Comparison of ENCODE assay signal across 9 cellular contexts in genomic region chr6:42010185-42010872, GRCh38. TPM values are rescaled to one million over a fixed set of nuclear protein-coding genes. Genes with fewer than 3 reads are reported as not detected.
DNase-seq lines count a peak whose midpoint lies in the region; ATAC-seq and TF ChIP-seq lines count a peak whose summit lies in the region.
"Had no signal": no experiment of that assay in that cellular context is flagged by ENCODE, and none has a peak within 500 bp of the region (broad histone marks: within the 10 kb centered on the region; RNA-seq: fewer than 3 reads in every experiment).

No MANE protein-coding gene starts in this region.

- no peak overlapping the region for H3K4me3 ChIP-seq in mesenchymal stem cell (ENCODE audit: insufficient read depth in 1 of 2, low read depth in 1 of 2, low read length in 2 of 2)
- H3K4me3 ChIP-seq: thoracic aorta had no signal

- peak overlapping the region; percentile 88 for H3K27ac Mint-ChIP-seq in activated CD8-positive, alpha-beta memory T cell treated with anti-CD3 and anti-CD28 coated beads, Interleukin-2, amount 10 ng/mL, durations not matched to agents 7 days and 5 days

- peaks cover 2% of the 10 kb centered on the region for H3K79me1 ChIP-seq in mesenchymal stem cell (replicated peaks; ENCODE audit: low read length, poor library complexity, severe bottlenecking)

- TF ChIP-seq POLR2A in GM18526 (IDR thresholded peaks at IDR 0.05; ENCODE audit: extremely low read depth, insufficient read length), result peak; percentile 29

- peak overlapping the region; percentile 2 for H3K4me2 ChIP-seq in mesenchymal stem cell (ENCODE audit: low read length, poor library complexity, severe bottlenecking)

- H3K27me3 Mint-ChIP-seq in activated CD8-positive, alpha-beta memory T cell treated with anti-CD3 and anti-CD28 coated beads, Interleukin-2, amount 10 ng/mL, durations not matched to agents 7 days and 5 days, result no peaks in the 10 kb centered on the region

- H4K91ac ChIP-seq in mesenchymal stem cell (ENCODE audit: low read length), result no peak overlapping the region

- 55% methylated on average over 9 of the region's 11 CpGs for WGBS in mesenchymal stem cell

- peaks cover 70% of the 10 kb centered on the region for H3K4me1 Mint-ChIP-seq in activated CD8-positive, alpha-beta memory T cell treated with anti-CD3 and anti-CD28 coated beads, Interleukin-2, amount 10 ng/mL, durations not matched to agents 7 days and 5 days

- no peaks in the 10 kb centered on the region for H3K27me3 ChIP-seq in mesenchymal stem cell (ENCODE audit: control insufficient read depth in 1 of 2, insufficient read depth in 1 of 2, low read length in 2 of 2)

- H2BK15ac ChIP-seq in mesenchymal stem cell (ENCODE audit: low read depth, poor library complexity, severe bottlenecking), result no peak overlapping the region

- peaks cover 21% of the 10 kb centered on the region for H3K36me3 Mint-ChIP-seq in activated CD8-positive, alpha-beta memory T cell treated with anti-CD3 and anti-CD28 coated beads, Interleukin-2, amount 10 ng/mL, durations not matched to agents 7 days and 5 days

- no peak overlapping the region for H3K4ac ChIP-seq in mesenchymal stem cell (ENCODE audit: low read depth in 1 of 2, low read length in 2 of 2)

- H3K27ac ChIP-seq in mesenchymal stem cell (ENCODE audit: low read length, poor library complexity, severe bottlenecking), result peak overlapping the region; percentile 36
- H3K27ac ChIP-seq: thoracic aorta had no signal

- H3K9ac ChIP-seq in mesenchymal stem cell (ENCODE audit: low read length), result no peak overlapping the region

- H3K4me3 Mint-ChIP-seq in activated CD8-positive, alpha-beta memory T cell treated with anti-CD3 and anti-CD28 coated beads, Interleukin-2, amount 10 ng/mL, durations not matched to agents 7 days and 5 days, result peak overlapping the region; percentile 37

- CTCF ChIA-PET in activated CD8-positive, alpha-beta memory T cell treated with anti-CD3 and anti-CD28 coated beads, Interleukin-2, amount 10 ng/mL, durations not matched to agents 7 days and 5 days (lab: Charles Lee), result interaction anchor here (0.7 to 2.1 kb wide), 9 partner anchors 12 to 94 kb away, joined by 3 to 11 read pairs (median 5); no protein-coding TSS in a partner anchor

- H2BK5ac ChIP-seq in mesenchymal stem cell (ENCODE audit: low read depth, low read length, poor library complexity, severe bottlenecking), result no peak overlapping the region

- DNase-seq in M059J (ENCODE audit: low read depth) (peak; percentile 47), mesenchymal stem cell (peak; percentile 11), NCI-H446 treated with DMSO at 0.1 percent for 48 hours (lab: John Stamatoyannopoulos, UW) (no peak)
- DNase-seq in activated CD8-positive, alpha-beta memory T cell treated with anti-CD3 and anti-CD28 coated beads, Interleukin-2, amount 10 ng/mL, durations not matched to agents 7 days and 5 days, result peak; percentile 57

- H3K9me3 Mint-ChIP-seq in activated CD8-positive, alpha-beta memory T cell treated with anti-CD3 and anti-CD28 coated beads, Interleukin-2, amount 10 ng/mL, durations not matched to agents 7 days and 5 days (ENCODE audit: low read depth), result no peaks in the 10 kb centered on the region

- H2BK12ac ChIP-seq in mesenchymal stem cell (ENCODE audit: low read length in 2 of 2), result no peak overlapping the region

- no peaks in the 10 kb centered on the region for H3K9me3 ChIP-seq in mesenchymal stem cell (ENCODE audit: control insufficient read depth, low read length)
- H3K9me3 ChIP-seq: thoracic aorta had no signal

- ATAC-seq in activated CD8-positive, alpha-beta memory T cell treated with anti-CD3 and anti-CD28 coated beads, Interleukin-2, amount 10 ng/mL, durations not matched to agents 7 days and 5 days, result peak; percentile 76
- ATAC-seq in HG02571 (IDR thresholded peaks at IDR 0.05; ENCODE audit: unreplicated experiment) (no peak), HG02588 (IDR thresholded peaks at IDR 0.05; ENCODE audit: unreplicated experiment) (no peak), HG02840 (IDR thresholded peaks at IDR 0.05; ENCODE audit: low FRiP score, unreplicated experiment) (no peak)

- H3K23ac ChIP-seq in mesenchymal stem cell (ENCODE audit: low read length in 2 of 2), result no peak overlapping the region

- H3K14ac ChIP-seq in mesenchymal stem cell (ENCODE audit: low read length in 2 of 2), result no peak overlapping the region

- peak overlapping the region; percentile 71 for H2AK5ac ChIP-seq in mesenchymal stem cell (ENCODE audit: low read length, severe bottlenecking)

- H2AFZ ChIP-seq in mesenchymal stem cell (ENCODE audit: low read depth, low read length), result no peak overlapping the region

- peaks cover 17% of the 10 kb centered on the region for H3K4me1 ChIP-seq in mesenchymal stem cell (ENCODE audit: control insufficient read depth, insufficient read depth, low read depth, low read length)

- H2BK120ac ChIP-seq in mesenchymal stem cell (ENCODE audit: low read depth, low read length), result no peak overlapping the region

- peak overlapping the region; percentile 0 to 23 for H3K18ac ChIP-seq in mesenchymal stem cell (ENCODE audit: low read depth in 1 of 2, low read length in 2 of 2)

- H4K8ac ChIP-seq in mesenchymal stem cell (ENCODE audit: low read length), result no peak overlapping the region

- H3K36me3 ChIP-seq in mesenchymal stem cell (ENCODE audit: control insufficient read depth in 1 of 2, insufficient read depth in 2 of 2, low read depth in 1 of 2, low read length in 2 of 2), result no peaks in the 10 kb centered on the region
- H3K36me3 ChIP-seq: thoracic aorta had no signal

RNA-seq across cellular contexts. Expression of gene TAF8, which starts 40.0 kb away (rescaled TPM):
- 23.7 and 29.5 TPM in 2 replicates for total RNA-seq in M059J (2014; rRNA removed; shearing (Covaris generic))
- total RNA-seq in activated CD8-positive, alpha-beta memory T cell treated with anti-CD3 and anti-CD28 coated beads, Interleukin-2, amount 10 ng/mL, durations not matched to agents 7 days and 5 days, result 10 to 100 TPM; 50.9 to 53.2 TPM
- polyA plus RNA-seq in mesenchymal stem cell (2013, experiment 1 of 2), result 17.9 TPM
- 18.2 TPM for polyA plus RNA-seq in mesenchymal stem cell (2013, experiment 2 of 2)
